ENCODE assay signal across 22 cellular contexts in genomic region chr7:134452991-134453473, GRCh38. TPM values are rescaled to one million over a fixed set of nuclear protein-coding genes. Genes with fewer than 3 reads are reported as not detected.
DNase-seq lines count a peak whose midpoint lies in the region; ATAC-seq, FAIRE-seq and TF ChIP-seq lines count a peak whose summit lies in the region.
"Had no signal": no experiment of that assay in that cellular context is flagged by ENCODE, and none has a peak within 500 bp of the region (broad histone marks: within the 10 kb centered on the region; RNA-seq: fewer than 3 reads in every experiment).

No MANE protein-coding gene starts in this region.

- H3K79me2 ChIP-seq in fibroblast of lung (ENCODE audit: control insufficient read depth, insufficient read depth, low read length), result peaks cover 8% of the 10 kb centered on the region

- no peak for TF ChIP-seq CTCF in fibroblast of lung (conservative IDR thresholded peaks at IDR 0.05 in 1 of 2, IDR thresholded peaks at IDR 0.05 in 1 of 2; ENCODE audit: low read depth in 1 of 2, low read length in 2 of 2)
- TF ChIP-seq CTCF in lower lobe of right lung (IDR thresholded peaks at IDR 0.05), result no peak
- TF ChIP-seq CTCF in gastrocnemius medialis (IDR thresholded peaks at IDR 0.05 in 4 of 5, conservative IDR thresholded peaks at IDR 0.05 in 1 of 5), result no peak

- H3K27me3 ChIP-seq in BLaER1 treated with 17β-estradiol and CSF1 and Interleukin-3, amounts not matched to agents 10 nM and 100 nM, result no peaks in the 10 kb centered on the region
- no peaks in the 10 kb centered on the region for H3K27me3 ChIP-seq in fibroblast of lung (ENCODE audit: control insufficient read depth, insufficient read depth, low read length)
- H3K27me3 ChIP-seq in lower lobe of right lung (ENCODE audit: low read depth), result no peaks in the 10 kb centered on the region
- no peaks in the 10 kb centered on the region for H3K27me3 ChIP-seq in gastrocnemius medialis
- H3K27me3 ChIP-seq: testis had no signal

- H3K9me3 ChIP-seq in BLaER1 treated with 17β-estradiol and CSF1 and Interleukin-3, amounts not matched to agents 10 nM and 100 nM (replicated peaks in 1 of 11), result no peaks in the 10 kb centered on the region
- no peaks in the 10 kb centered on the region for H3K9me3 ChIP-seq in fibroblast of lung (ENCODE audit: control insufficient read depth, insufficient read depth, low read depth, low read length)
- H3K9me3 ChIP-seq in lower lobe of right lung, result no peaks in the 10 kb centered on the region
- H3K9me3 ChIP-seq in gastrocnemius medialis, result no peaks in the 10 kb centered on the region
- H3K9me3 ChIP-seq: testis had no signal

- H3K4me2 ChIP-seq in BLaER1 treated with 17β-estradiol and CSF1 and Interleukin-3, amounts not matched to agents 10 nM and 100 nM, result peak overlapping the region; percentile 86 to 96 (median 93)
- peak overlapping the region; percentile 25 for H3K4me2 ChIP-seq in fibroblast of lung (ENCODE audit: extremely low read depth, insufficient read depth, low read length)

- intact Hi-C loops in lower lobe of right lung (cut with DNase I), result no loop called here
- intact Hi-C loops in gastrocnemius medialis (cut with DNase I; ENCODE audit: low total_unique reads), result loop anchor here (5.0 kb wide), 1 partner anchor 136 kb away; the partner anchor contains the start of gene SLC35B4

- no peak for ATAC-seq in lower lobe of right lung
- no peak for ATAC-seq in gastrocnemius medialis
- ATAC-seq in HG02884 (IDR thresholded peaks at IDR 0.05; ENCODE audit: unreplicated experiment), result no peak
- ATAC-seq: HCT116, SK-N-SH treated with all-trans-retinoic acid at 6 μM for 48 hours had no signal

- FAIRE-seq in GM12891 (lab: Jason Lieb, UNC), result no peak
- FAIRE-seq: GM19239 had no signal

- peaks cover 78 to 99% (median 90%) of the 10 kb centered on the region in 10 experiments for H3K4me1 ChIP-seq in BLaER1 treated with 17β-estradiol and CSF1 and Interleukin-3, amounts not matched to agents 10 nM and 100 nM
- H3K4me1 ChIP-seq in fibroblast of lung (ENCODE audit: control insufficient read depth, extremely low read depth, insufficient read depth, low read length) (peaks cover 37% of the 10 kb centered on the region), lower lobe of right lung (peaks cover 32% of the 10 kb centered on the region), gastrocnemius medialis (peaks cover 29 to 45% of the 10 kb centered on the region in 2 donors)

- peaks cover 45 to 63% (median 57%) of the 10 kb centered on the region in 11 experiments for H3K36me3 ChIP-seq in BLaER1 treated with 17β-estradiol and CSF1 and Interleukin-3, amounts not matched to agents 10 nM and 100 nM
- H3K36me3 ChIP-seq in fibroblast of lung (ENCODE audit: control insufficient read depth, insufficient read depth, low read length), result peaks cover 9% of the 10 kb centered on the region
- H3K36me3 ChIP-seq in lower lobe of right lung, result peaks cover 33% of the 10 kb centered on the region
- H3K36me3 ChIP-seq in gastrocnemius medialis, result peaks cover 0 to 40% of the 10 kb centered on the region in 2 donors

- peak overlapping the region; percentile 59 to 77 (median 68); a peak in 20 of 22 replicates for H3K27ac ChIP-seq in BLaER1 treated with 17β-estradiol and CSF1 and Interleukin-3, amounts not matched to agents 10 nM and 100 nM
- H3K27ac ChIP-seq in fibroblast of lung (ENCODE audit: insufficient read depth, low read length), result peak overlapping the region; percentile 11
- H3K27ac ChIP-seq in lower lobe of right lung, result peak overlapping the region; percentile 37
- H3K27ac ChIP-seq in gastrocnemius medialis, result peak overlapping the region; percentile 16 to 67 (median 56)

- TF ChIP-seq POLR2A in gastrocnemius medialis (IDR thresholded peaks at IDR 0.05), result no peak
- TF ChIP-seq POLR2A in GM12891 (IDR thresholded peaks at IDR 0.05; ENCODE audit: low read depth, low read length), result no peak

- in situ Hi-C loops in gastrocnemius medialis (cut with MboI; ENCODE audit: low sequenced_read_pairs in 4 of 4), result no loop called here

- no peak overlapping the region for H2AFZ ChIP-seq in fibroblast of lung (ENCODE audit: low read length)

- H3K9ac ChIP-seq in BLaER1 treated with 17β-estradiol and CSF1 and Interleukin-3, amounts not matched to agents 10 nM and 100 nM, result peak overlapping the region; percentile 3 to 69 (median 54); a peak in 18 of 22 replicates
- H3K9ac ChIP-seq in fibroblast of lung (ENCODE audit: insufficient read depth, low read length), result no peak overlapping the region

- H4K20me1 ChIP-seq in BLaER1 treated with 17β-estradiol and CSF1 and Interleukin-3, amounts not matched to agents 10 nM and 100 nM, result peaks cover 0 to 66% (median 28%) of the 10 kb centered on the region in 11 experiments; a peak in 13 of 22 replicates
- no peaks in the 10 kb centered on the region for H4K20me1 ChIP-seq in fibroblast of lung (ENCODE audit: control insufficient read depth, extremely low read depth, insufficient read depth, low read length)

- DNase-seq in fibroblast of lung (ENCODE audit: low read depth in 2 of 2) (no peak), lower lobe of right lung (no peak), gastrocnemius medialis (no peak), GM12891 (ENCODE audit: insufficient read length, low spot score) (no peak)
- DNase-seq in activated CD4-positive, alpha-beta T cell treated with anti-CD3 and anti-CD28 coated beads for 4 hours, result no peak
- no peak for DNase-seq in stimulated activated CD4-positive, alpha-beta T cell treated with anti-CD3 and anti-CD28 coated beads, Interleukin-12 subunit alpha, Interleukin-12 subunit beta, amount 100 ng/mL, for 4 hours
- DNase-seq: activated CD4-positive, alpha-beta T cell treated with anti-CD3 and anti-CD28 coated beads, Interleukin-2, amount 10 ng/mL, durations not matched to agents 24 days and 14 days; activated naive CD4-positive, alpha-beta T cell; aorta; Karpas-422; mammary epithelial cell; NCI-H2171; NCI-H69; OCI-M1; stimulated activated CD4-positive, alpha-beta T cell treated with anti-CD3 and anti-CD28 coated beads, Interleukin-4, amount 100 ng/mL, for 24 hours; stimulated activated CD8-positive, alpha-beta memory T cell treated with anti-CD3 and anti-CD28 coated beads, Interleukin-4, amount 100 ng/mL, for 48 hours; testis had no signal

- H3K4me3 ChIP-seq in BLaER1 treated with 17β-estradiol and CSF1 and Interleukin-3, amounts not matched to agents 10 nM and 100 nM, result peak overlapping the region in 9 of 10 experiments; percentile 7 to 48 (median 32); a peak in 13 of 20 replicates
- H3K4me3 ChIP-seq in fibroblast of lung (replicated peaks in 1 of 4; ENCODE audit: control extremely low read depth in 1 of 4, insufficient read depth in 1 of 4, low read depth in 3 of 4, low read length in 4 of 4) (no peak overlapping the region), lower lobe of right lung (no peak overlapping the region), gastrocnemius medialis (no peak overlapping the region)
- H3K4me3 ChIP-seq: testis had no signal

TF ChIP-seq in GM12891, 5 proteins besides CTCF, POLR2A, EP300 and RAD21:
- no peak for TF ChIP-seq POU2F2 (IDR thresholded peaks at IDR 0.05; ENCODE audit: low read depth, low read length)
- no peak for TF ChIP-seq PAX5 (IDR thresholded peaks at IDR 0.05; ENCODE audit: insufficient read depth, low read length, severe bottlenecking)
- no peak for TF ChIP-seq TAF1 (IDR thresholded peaks at IDR 0.05; ENCODE audit: low read depth, low read length)
- TF ChIP-seq POLR2AphosphoS5 (IDR thresholded peaks at IDR 0.05; ENCODE audit: low read depth, low read length), result no peak
- TF ChIP-seq SPI1 (IDR thresholded peaks at IDR 0.05; ENCODE audit: low read depth, low read length), result no peak

RNA-seq across cellular contexts. Expression of gene AKR1B1, which starts 5.9 kb away (rescaled TPM):
- total RNA-seq in fibroblast of lung (89.6 and 213 TPM in 2 replicates), lower lobe of right lung (109 TPM), gastrocnemius medialis (100 to 1,000 TPM in 1 of 4 donors, 10 to 100 TPM in 3; 87.3 to 119 (median 95.6) TPM)
- polyA plus RNA-seq in fibroblast of lung, result 170 and 238 TPM in 2 replicates
- 142 and 209 TPM in 2 replicates for polyA plus RNA-seq in fibroblast of lung (2012)
- polyA minus RNA-seq in fibroblast of lung (ENCODE audit: low replicate concordance), result 87.7 and 121 TPM in 2 replicates
- polyA plus RNA-seq in GM12891 (2012; ENCODE audit: low read depth, missing spikeins), result 82.2 TPM

Comparison
In these comparisons a context has a peak if more than half of its experiments do, and no peak if none do; other contexts are left out.
1. H3K27ac ChIP-seq: peak in every context shown above with its lines; median percentile 68 in BLaER1 treated with 17β-estradiol and CSF1 and Interleukin-3, amounts not matched to agents 10 nM and 100 nM; 56 in gastrocnemius medialis; 37 in lower lobe of right lung; 11 in fibroblast of lung.
2. H3K4me3 ChIP-seq: peak in BLaER1 treated with 17β-estradiol and CSF1 and Interleukin-3, amounts not matched to agents 10 nM and 100 nM (9 of 10); none in fibroblast of lung (0 of 4), lower lobe of right lung (single experiment) and gastrocnemius medialis (0 of 4).